In the genomic region with DNA sequence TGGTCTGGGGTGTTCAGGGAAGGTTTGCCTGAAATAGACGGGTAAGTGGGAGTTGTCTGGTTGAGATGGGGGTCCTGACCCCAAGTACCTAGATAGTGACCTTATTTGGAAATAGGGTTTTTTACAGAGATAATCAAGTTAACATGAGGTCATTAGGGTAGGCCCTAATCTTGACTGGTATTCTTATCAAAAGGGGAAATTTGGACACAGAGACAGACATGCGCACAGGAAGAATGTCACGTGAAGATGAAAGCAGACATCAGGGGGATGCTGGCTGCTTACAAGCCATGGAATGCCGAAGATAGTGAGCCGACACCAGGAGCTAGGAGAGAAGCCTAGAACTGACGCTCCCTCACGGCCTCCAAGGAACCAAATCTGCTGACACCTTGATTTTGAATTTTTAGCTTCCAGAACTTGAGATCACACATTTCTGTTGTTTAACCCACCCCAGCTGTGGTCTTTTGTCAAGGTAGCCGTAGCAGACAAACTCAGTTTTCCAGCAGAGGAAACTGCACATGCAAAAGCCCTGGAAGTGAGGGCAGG, we compare ENCODE assay signal across 17 cellular contexts. TPM values are rescaled to one million over a fixed set of nuclear protein-coding genes. Genes with fewer than 3 reads are reported as not detected.
DNase-seq lines count a peak whose midpoint lies in the region; ATAC-seq, FAIRE-seq and TF ChIP-seq lines count a peak whose summit lies in the region.
"Had no signal": no experiment of that assay in that cellular context is flagged by ENCODE, and none has a peak within 500 bp of the region (broad histone marks: within the 10 kb centered on the region; RNA-seq: fewer than 3 reads in every experiment).

No MANE protein-coding gene starts in this region.

- H3K4me1 Mint-ChIP-seq in nephron progenitor cell = peaks cover 58% of the 10 kb centered on the region

- dilution Hi-C loops in mammary epithelial cell (cut with HindIII; ENCODE audit: low sequenced_read_pairs) = no loop called here

- no peak overlapping the region for H3K4me3 ChIP-seq in ACC112 (ENCODE audit: low read depth, low read length)
- H3K4me3 ChIP-seq in Loucy (ENCODE audit: low read length, poor library complexity, severe bottlenecking) = no peak overlapping the region
- no peak overlapping the region for H3K4me3 ChIP-seq in mammary epithelial cell (replicated peaks in 1 of 3; ENCODE audit: insufficient read depth in 1 of 3, low read depth in 2 of 3, low read length in 3 of 3)
- H3K4me3 ChIP-seq: heart right ventricle, transverse colon had no signal

- H3F3A ChIP-seq in Loucy (ENCODE audit: low read depth) = no peaks in the 10 kb centered on the region

- no peaks in the 10 kb centered on the region for H3K36me3 Mint-ChIP-seq in nephron progenitor cell (ENCODE audit: low read depth)
- H3K36me3 Mint-ChIP-seq: T-cell had no signal

- H2AFZ ChIP-seq in ACC112 (ENCODE audit: low read length, unreplicated experiment) (no peak overlapping the region), Loucy (ENCODE audit: low read length) (peak overlapping the region; percentile 84; the same call in 1 of the 2 replicates), mammary epithelial cell (ENCODE audit: low read depth, low read length) (no peak overlapping the region)

- H3K79me2 ChIP-seq in ACC112 (ENCODE audit: control insufficient read depth, insufficient read depth, low read length, unreplicated experiment) (no peaks in the 10 kb centered on the region), Loucy (ENCODE audit: insufficient read depth, low read length) (no peaks in the 10 kb centered on the region), mammary epithelial cell (ENCODE audit: insufficient read depth, low read length) (no peaks in the 10 kb centered on the region)

- H3K4me2 ChIP-seq in Loucy (ENCODE audit: low read depth, low read length, poor library complexity, severe bottlenecking) = peak overlapping the region; percentile 61
- H3K4me2 ChIP-seq in mammary epithelial cell (ENCODE audit: insufficient read depth, low read depth, low read length) = no peak overlapping the region

- no peak for FAIRE-seq in frontal cortex (lab: Jason Lieb, UNC)
- FAIRE-seq: D721Med had no signal

- in situ Hi-C loops in mammary epithelial cell (cut with MboI; ENCODE audit: low sequenced_read_pairs in 2 of 2) = loop anchor here in 1 of 2 donors (25.0 kb wide), 1 partner anchor 191 kb away; a partner anchor contains a TSS

- 95% methylated on average over 8 of the region's 8 CpGs for WGBS in mammary epithelial cell (ENCODE audit: low coverage, missing lambda C conversion rate)

- DNase-seq in mammary epithelial cell = no peak
- no peak for DNase-seq in nephron progenitor cell
- DNase-seq in activated CD4-positive, alpha-beta T cell treated with anti-CD3 and anti-CD28 coated beads for 4 hours = no peak
- no peak for DNase-seq in frontal cortex (ENCODE audit: low spot score in 2 of 2)
- DNase-seq: activated CD4-positive, alpha-beta T cell treated with anti-CD3 and anti-CD28 coated beads for 36 hours; activated T-cell treated with anti-CD3 and anti-CD28 coated beads, Interleukin-2, amount 50 U/mL, for 4 hours; GF-D8; heart right ventricle; NCI-H187 treated with DMSO at 0.1 percent for 48 hours; NCI-H524 treated with DMSO at 0.1 percent for 48 hours; T-cell; transverse colon had no signal

- H3K27me3 ChIP-seq in ACC112 (ENCODE audit: insufficient read depth, low read length) (no peaks in the 10 kb centered on the region), Loucy (ENCODE audit: insufficient read depth, low read length, poor library complexity, severe bottlenecking) (no peaks in the 10 kb centered on the region), mammary epithelial cell (ENCODE audit: insufficient read depth, low read length) (no peaks in the 10 kb centered on the region)
- H3K27me3 ChIP-seq: heart right ventricle, transverse colon had no signal

- H3K9ac ChIP-seq in Loucy (ENCODE audit: low read depth, low read length, poor library complexity, severe bottlenecking) (peak overlapping the region; percentile 38), mammary epithelial cell (ENCODE audit: insufficient read depth, low read length) (no peak overlapping the region)

- H3K36me3 ChIP-seq in ACC112 (ENCODE audit: insufficient read depth, low read length) (no peaks in the 10 kb centered on the region), Loucy (ENCODE audit: insufficient read depth, low read length) (no peaks in the 10 kb centered on the region), mammary epithelial cell (ENCODE audit: insufficient read depth, low read length) (no peaks in the 10 kb centered on the region)
- H3K36me3 ChIP-seq: heart right ventricle, transverse colon had no signal

- BruUV-seq in mammary epithelial cell (replicated peaks; lab: Mats Ljungman, UMichigan) = no TSS peak

- H3K27ac Mint-ChIP-seq in nephron progenitor cell = peak overlapping the region; percentile 48
- H3K27ac Mint-ChIP-seq: activated CD4-positive, alpha-beta T cell treated with anti-CD3 and anti-CD28 coated beads for 36 hours; T-cell had no signal

- peaks cover 9% of the 10 kb centered on the region for H3K27me3 Mint-ChIP-seq in nephron progenitor cell (ENCODE audit: low read depth, poor library complexity)
- H3K27me3 Mint-ChIP-seq: activated CD4-positive, alpha-beta T cell treated with anti-CD3 and anti-CD28 coated beads for 36 hours; T-cell had no signal

- H3K4me1 ChIP-seq in ACC112 (ENCODE audit: control insufficient read depth, insufficient read depth, low read length, unreplicated experiment) (peaks cover 38% of the 10 kb centered on the region), Loucy (ENCODE audit: insufficient read depth, low read length, poor library complexity, severe bottlenecking) (peaks cover 52% of the 10 kb centered on the region), mammary epithelial cell (ENCODE audit: insufficient read depth, low read length) (peaks cover 49% of the 10 kb centered on the region)

- CTCF ChIA-PET in mammary epithelial cell (lab: Charles Lee; ENCODE audit: low non-redundant PET) = no interaction called here

- no peak overlapping the region for H3K4me3 Mint-ChIP-seq in nephron progenitor cell
- H3K4me3 Mint-ChIP-seq: activated CD4-positive, alpha-beta T cell treated with anti-CD3 and anti-CD28 coated beads for 36 hours; activated T-cell treated with anti-CD3 and anti-CD28 coated beads, Interleukin-2, amount 50 U/mL, for 4 hours; T-cell had no signal

- peak overlapping the region; percentile 98 for H3K27ac ChIP-seq in ACC112 (ENCODE audit: low read depth, low read length)
- H3K27ac ChIP-seq in mammary epithelial cell (ENCODE audit: insufficient read depth, low read depth, low read length) = peak overlapping the region; percentile 98

- no peaks in the 10 kb centered on the region for H3K9me2 ChIP-seq in Loucy (replicated peaks; ENCODE audit: low read depth, low read length)

- ATAC-seq in HG03342 (IDR thresholded peaks at IDR 0.05; ENCODE audit: unreplicated experiment) = no peak
- no peak for ATAC-seq in GM18907 (IDR thresholded peaks at IDR 0.05; ENCODE audit: unreplicated experiment)
- ATAC-seq: activated T-cell treated with anti-CD3 and anti-CD28 coated beads, Interleukin-2, amount 50 U/mL, for 4 hours; T-cell had no signal

- no peaks in the 10 kb centered on the region for H3K9me3 ChIP-seq in Loucy (ENCODE audit: insufficient read depth, low read depth, low read length)
- no peaks in the 10 kb centered on the region for H3K9me3 ChIP-seq in mammary epithelial cell (replicated peaks; ENCODE audit: insufficient read depth, low read length)
- H3K9me3 ChIP-seq: heart right ventricle, transverse colon had no signal

- no peaks in the 10 kb centered on the region for H4K20me1 ChIP-seq in Loucy (ENCODE audit: insufficient read depth, low read length, poor library complexity, severe bottlenecking)
- no peaks in the 10 kb centered on the region for H4K20me1 ChIP-seq in mammary epithelial cell (ENCODE audit: insufficient read depth, low read length)

- intact Hi-C loops in mammary epithelial cell (cut with micrococcal nuclease) = no loop called here

- TF ChIP-seq CTCF in Loucy (conservative IDR thresholded peaks at IDR 0.05; ENCODE audit: low read length) (no peak), mammary epithelial cell (conservative IDR thresholded peaks at IDR 0.05 in 1 of 2, IDR thresholded peaks at IDR 0.05 in 1 of 2; ENCODE audit: extremely low read depth in 1 of 2, insufficient read depth in 1 of 2, low read depth in 1 of 2, low read length in 2 of 2) (no peak), nephron progenitor cell (IDR thresholded peaks at IDR 0.05) (no peak)

- no peaks in the 10 kb centered on the region for H3K9me3 Mint-ChIP-seq in nephron progenitor cell
- H3K9me3 Mint-ChIP-seq: activated T-cell treated with anti-CD3 and anti-CD28 coated beads, Interleukin-2, amount 50 U/mL, for 4 hours; T-cell had no signal

RNA-seq across cellular contexts. Expression of a gene that starts 17.1 kb away (rescaled TPM):
- 10 to 100 TPM; 61.7 to 78.7 TPM for total RNA-seq in mammary epithelial cell
- 40.8 TPM for polyA plus RNA-seq in mammary epithelial cell
- polyA minus RNA-seq in mammary epithelial cell = 105 TPM
- total RNA-seq in frontal cortex = 2.9 TPM

Comparison
In these comparisons a context has a peak if more than half of its experiments do, and no peak if none do; other contexts are left out.
1. RNA of a gene that starts 17.1 kb away (total RNA-seq): 61.7 to 78.7 TPM in mammary epithelial cell; 2.9 TPM in frontal cortex (single experiment); every median in the first group is over 10 times any median in the second.